Comparison of ENCODE assay signal across 24 cellular contexts in the genomic region with DNA sequence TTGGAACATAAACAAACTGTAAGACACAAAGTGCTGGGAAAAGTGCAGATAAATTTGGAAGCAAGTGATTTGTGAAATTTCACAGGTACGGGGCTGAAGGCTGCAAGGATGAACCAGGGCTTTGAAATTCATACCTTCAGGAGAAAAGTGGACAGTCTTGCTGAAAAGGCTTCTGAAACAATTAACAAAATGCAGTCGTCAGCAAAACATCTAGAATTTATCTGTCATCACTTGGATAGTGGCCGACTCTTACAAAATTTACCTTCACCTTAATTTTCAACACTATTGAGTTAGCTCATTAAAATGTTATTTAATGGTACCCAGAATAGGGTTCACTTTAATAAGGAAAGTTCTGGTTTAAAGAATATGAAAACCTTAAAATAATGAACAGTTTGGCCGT.
"Had no signal": no experiment of that assay in that cellular context is flagged by ENCODE, and none has a peak within 500 bp of the region (broad histone marks: within the 10 kb centered on the region; RNA-seq: fewer than 3 reads in every experiment).

No MANE protein-coding gene starts in this region.

- H3K9me3 ChIP-seq: esophagus muscularis mucosa, gastrocnemius medialis, left lung, lower lobe of right lung, mucosa of descending colon had no signal

- H3K27ac ChIP-seq: coronary artery, esophagus muscularis mucosa, gastrocnemius medialis, heart right ventricle, left lung, lower lobe of right lung had no signal

- H3K36me3 ChIP-seq: esophagus muscularis mucosa, gastrocnemius medialis, heart right ventricle, left lung, lower lobe of right lung had no signal

- H3K27me3 ChIP-seq: esophagus muscularis mucosa, gastrocnemius medialis, left lung had no signal

- FAIRE-seq: endothelial cell of umbilical vein, islet of Langerhans, keratinocyte had no signal

- H3K4me1 Mint-ChIP-seq: mesothelial cell of epicardium, naive B cell had no signal

- ATAC-seq: gastrocnemius medialis; heart right ventricle; left cardiac atrium; left lung; left ventricle myocardium superior; lower lobe of right lung; naive thymus-derived CD8-positive, alpha-beta T cell had no signal

- H3K4me3 Mint-ChIP-seq: mesothelial cell of epicardium; naive B cell; naive thymus-derived CD8-positive, alpha-beta T cell had no signal

- H3K27ac Mint-ChIP-seq: mesothelial cell of epicardium, naive B cell had no signal

- DNase-seq: dermis blood vessel endothelial cell; dorsolateral prefrontal cortex; effector CD4-positive, alpha-beta T cell; effector memory CD4-positive, alpha-beta T cell; foreskin melanocyte; gastrocnemius medialis; glutamatergic neuron; head of caudate nucleus; heart right ventricle; hippocampal formation; left cardiac atrium; left lung; left ventricle myocardium superior; lower lobe of right lung; mesenchymal stem cell; mucosa of descending colon; naive B cell; naive thymus-derived CD8-positive, alpha-beta T cell had no signal

- H3K4me3 ChIP-seq: coronary artery, dorsolateral prefrontal cortex, esophagus muscularis mucosa, gastrocnemius medialis, heart right ventricle, left lung, lower lobe of right lung, mucosa of descending colon had no signal

- H3K4me1 ChIP-seq: esophagus muscularis mucosa, gastrocnemius medialis, heart right ventricle, left lung, lower lobe of right lung had no signal

- H3K36me3 Mint-ChIP-seq: mesothelial cell of epicardium had no signal
